ENCODE assay signal across 18 cellular contexts in the genomic region with DNA sequence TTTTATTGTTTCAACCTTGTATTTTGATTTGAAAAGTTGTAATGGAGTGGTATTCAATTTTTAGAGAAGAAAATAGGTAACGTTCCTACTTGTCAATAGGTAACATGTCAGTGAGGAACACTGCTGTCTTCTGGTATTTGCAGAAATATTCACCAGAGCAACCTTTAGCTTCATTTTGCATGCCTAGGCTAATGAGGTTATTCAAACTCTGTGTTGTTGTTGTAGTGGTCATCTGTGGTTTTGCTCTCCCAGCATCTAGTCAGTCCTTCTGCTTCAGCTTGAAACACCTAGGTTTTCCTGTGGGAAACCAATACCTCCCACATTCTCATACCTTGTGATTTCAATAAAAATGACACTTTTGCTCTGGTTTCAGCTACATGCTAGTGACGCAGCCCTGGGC.
DNase-seq lines count a peak whose midpoint lies in the region; TF ChIP-seq lines count a peak whose summit lies in the region.
"Had no signal": no experiment of that assay in that cellular context is flagged by ENCODE, and none has a peak within 500 bp of the region (broad histone marks: within the 10 kb centered on the region; RNA-seq: fewer than 3 reads in every experiment).

No MANE protein-coding gene starts in this region.

- H3K9ac ChIP-seq in Karpas-422 (ENCODE audit: low read length) (no peak overlapping the region), trophoblast cell (ENCODE audit: low read length) (no peak overlapping the region)
- H3K9ac ChIP-seq: BLaER1 had no signal

- H4K20me1 ChIP-seq in Karpas-422 (ENCODE audit: insufficient read depth, low read depth, low read length) = no peaks in the 10 kb centered on the region
- H4K20me1 ChIP-seq: BLaER1 had no signal

- H3K9me3 ChIP-seq in Karpas-422 (ENCODE audit: low read length) (no peaks in the 10 kb centered on the region), trophoblast cell (ENCODE audit: insufficient read depth, low read depth, low read length) (no peaks in the 10 kb centered on the region), prostate gland (no peaks in the 10 kb centered on the region), Peyer's patch (peaks cover 0 to 4% (median 0%) of the 10 kb centered on the region in 4 donors)
- H3K9me3 ChIP-seq: BE2C, BLaER1 had no signal

- H3K27ac ChIP-seq in Karpas-422 (ENCODE audit: low read length) (no peak overlapping the region), trophoblast cell (ENCODE audit: low read depth, low read length) (no peak overlapping the region), prostate gland (no peak overlapping the region), Peyer's patch (no peak overlapping the region)
- H3K27ac ChIP-seq: BLaER1 had no signal

- no peaks in the 10 kb centered on the region for H3K79me1 ChIP-seq in trophoblast cell (ENCODE audit: low read length)

- no peaks in the 10 kb centered on the region for H3K9me2 ChIP-seq in Karpas-422 (replicated peaks; ENCODE audit: insufficient read depth, low read length)

- H3K4me3 ChIP-seq in Karpas-422 (ENCODE audit: low read length) = no peak overlapping the region
- H3K4me3 ChIP-seq in trophoblast cell (ENCODE audit: low read depth, low read length) = no peak overlapping the region
- H3K4me3 ChIP-seq in prostate gland = no peak overlapping the region
- H3K4me3 ChIP-seq in Peyer's patch = no peak overlapping the region
- H3K4me3 ChIP-seq: BLaER1 had no signal

- H3K27me3 ChIP-seq in Karpas-422 (ENCODE audit: low read length) (no peaks in the 10 kb centered on the region), trophoblast cell (ENCODE audit: insufficient read depth, low read length) (no peaks in the 10 kb centered on the region), prostate gland (replicated peaks; ENCODE audit: insufficient read depth) (no peaks in the 10 kb centered on the region), Peyer's patch (no peaks in the 10 kb centered on the region)
- H3K27me3 ChIP-seq: BE2C, BLaER1 had no signal

- H3K4me1 ChIP-seq in Karpas-422 (ENCODE audit: low read length) (no peaks in the 10 kb centered on the region), trophoblast cell (ENCODE audit: control insufficient read depth in 1 of 2, insufficient read depth in 2 of 2, low read length in 2 of 2) (peaks cover 0 to 6% of the 10 kb centered on the region in 2 experiments), prostate gland (replicated peaks) (no peaks in the 10 kb centered on the region), Peyer's patch (no peaks in the 10 kb centered on the region)
- H3K4me1 ChIP-seq: BE2C, BLaER1 had no signal

- H3K79me2 ChIP-seq in Karpas-422 (ENCODE audit: low read length) (no peaks in the 10 kb centered on the region), trophoblast cell (ENCODE audit: control insufficient read depth, insufficient read depth, low read length, poor library complexity) (no peaks in the 10 kb centered on the region)

- H4K12ac ChIP-seq in trophoblast cell (ENCODE audit: low read depth, low read length) = no peak overlapping the region

- TF ChIP-seq CTCF in prostate gland (IDR thresholded peaks at IDR 0.05) (no peak), Peyer's patch (IDR thresholded peaks at IDR 0.05) (no peak)

- no peak overlapping the region for H4K8ac ChIP-seq in trophoblast cell (ENCODE audit: low read depth, low read length)

- H2AFZ ChIP-seq in Karpas-422 (ENCODE audit: low read length) (no peak overlapping the region), trophoblast cell (ENCODE audit: insufficient read depth, low read length, poor library complexity) (no peak overlapping the region)

- TF ChIP-seq POLR2A in prostate gland (IDR thresholded peaks at IDR 0.05) (no peak), Peyer's patch (IDR thresholded peaks at IDR 0.05) (no peak)

- H3K23ac ChIP-seq in trophoblast cell (ENCODE audit: low read length) = no peak overlapping the region

- H3K18ac ChIP-seq in trophoblast cell (ENCODE audit: low read length) = no peak overlapping the region

- no CpG with 5 or more reads among the region's 2 CpGs for WGBS in trophoblast cell (ENCODE audit: extremely low coverage, insufficient coverage, insufficient read length)
- WGBS in prostate gland = 96% methylated on average over 2 of the region's 2 CpGs

- H3K4me2 ChIP-seq in Karpas-422 (ENCODE audit: low read depth, low read length, poor library complexity, severe bottlenecking) (no peak overlapping the region), trophoblast cell (ENCODE audit: low read length) (no peak overlapping the region)
- H3K4me2 ChIP-seq: BLaER1 had no signal

- H2AK5ac ChIP-seq in trophoblast cell (ENCODE audit: low read length) = no peak overlapping the region

- intact Hi-C loops in prostate gland (cut with DNase I) = no loop called here

- H2BK120ac ChIP-seq in trophoblast cell (ENCODE audit: insufficient read depth, low read length, poor library complexity) = no peak overlapping the region

- no peak overlapping the region for H2BK12ac ChIP-seq in trophoblast cell (ENCODE audit: low read length)

- H2BK5ac ChIP-seq in trophoblast cell (ENCODE audit: low read depth, low read length, poor library complexity) = no peak overlapping the region

- DNase-seq in Karpas-422 (peak; percentile 31), astrocyte of the hippocampus (ENCODE audit: low read depth, low spot score) (peak; percentile 32), trophoblast cell (peak; percentile 2 to 52), prostate gland (ENCODE audit: low spot score) (no peak), DMS153 (lab: John Stamatoyannopoulos, UW) (no peak), GDM1 (lab: John Stamatoyannopoulos, UW) (no peak), Peyer's patch (no peak)
- DNase-seq: 8988T; ACHN; BE2C; C1 segment of cervical spinal cord; CD4-positive, alpha-beta memory T cell; CD4-positive, CD25-positive, alpha-beta regulatory T cell; CD8-positive, alpha-beta memory T cell; COR-L47; DMS 273 treated with DMSO at 0.1 percent for 48 hours; DMS79 treated with DMSO at 0.1 percent for 48 hours had no signal

- no peak overlapping the region for H3K4ac ChIP-seq in trophoblast cell (ENCODE audit: low read depth, low read length)

- H4K91ac ChIP-seq in trophoblast cell (ENCODE audit: low read depth, low read length) = no peak overlapping the region

- no peak overlapping the region for H3K14ac ChIP-seq in trophoblast cell (ENCODE audit: low read length)

- H3K36me3 ChIP-seq in Karpas-422 (ENCODE audit: insufficient read depth, low read length) = no peaks in the 10 kb centered on the region
- H3K36me3 ChIP-seq in trophoblast cell (ENCODE audit: control insufficient read depth in 1 of 2, insufficient read depth in 2 of 2, low read length in 2 of 2) = peaks cover 0 to 5% of the 10 kb centered on the region in 2 experiments
- H3K36me3 ChIP-seq in prostate gland = no peaks in the 10 kb centered on the region
- no peaks in the 10 kb centered on the region for H3K36me3 ChIP-seq in Peyer's patch
- H3K36me3 ChIP-seq: BE2C, BLaER1 had no signal

Comparison
In these comparisons a context has a peak if more than half of its experiments do, and no peak if none do; other contexts are left out.
1. DNase-seq: peak in Karpas-422 (single experiment), astrocyte of the hippocampus (single experiment) and trophoblast cell (2 of 2); none in prostate gland (single experiment), DMS153 (single experiment), GDM1 (single experiment) and Peyer's patch (0 of 3).